In genomic region chr20:32558526-32558925, GRCh38 we compare ENCODE assay signal across 22 cellular contexts. TPM values are rescaled to one million over a fixed set of nuclear protein-coding genes. Genes with fewer than 3 reads are reported as not detected.
A peak's percentile ranks its signal among the peaks of the same experiment; 100 is the strongest.
DNase-seq lines count a peak whose midpoint lies in the region; ATAC-seq and TF ChIP-seq lines count a peak whose summit lies in the region.
"Had no signal": no experiment of that assay in that cellular context is flagged by ENCODE, and none has a peak within 500 bp of the region (broad histone marks: within the 10 kb centered on the region; RNA-seq: fewer than 3 reads in every experiment).

No MANE protein-coding gene starts in this region.

- H3K9ac ChIP-seq in BLaER1 treated with 17β-estradiol and CSF1 and Interleukin-3, amounts not matched to agents 10 nM and 100 nM: peak overlapping the region in 1 of 11 experiments; percentile 31; a peak in 1 of 22 replicates
- H3K9ac ChIP-seq in endodermal cell (ENCODE audit: extremely low read depth, low read length, poor library complexity, severe bottlenecking) (no peak overlapping the region), neuronal stem cell (ENCODE audit: low read depth, low read length, poor library complexity) (peak overlapping the region; percentile 56), H9 (ENCODE audit: extremely low read depth, insufficient read length, low read length) (no peak overlapping the region)
- H3K9ac ChIP-seq: SK-N-SH had no signal

- no peaks in the 10 kb centered on the region for H3K36me3 ChIP-seq in BLaER1 treated with 17β-estradiol and CSF1 and Interleukin-3, amounts not matched to agents 10 nM and 100 nM
- H3K36me3 ChIP-seq in HEK293 (ENCODE audit: control insufficient read depth in 2 of 2, insufficient read depth in 1 of 2, low read length in 2 of 2): no peaks in the 10 kb centered on the region
- H3K36me3 ChIP-seq in endodermal cell (ENCODE audit: control insufficient read depth, insufficient read depth, low read length): no peaks in the 10 kb centered on the region
- no peaks in the 10 kb centered on the region for H3K36me3 ChIP-seq in neuronal stem cell (replicated peaks in 1 of 2; ENCODE audit: control insufficient read depth in 2 of 2, insufficient read depth in 2 of 2, low read length in 2 of 2)
- H3K36me3 ChIP-seq: esophagus squamous epithelium, left lung had no signal

- TF ChIP-seq CTCF in HEK293 (tag by site-specific recombination; IDR thresholded peaks at IDR 0.05) (no peak), endodermal cell (conservative IDR thresholded peaks at IDR 0.05) (no peak), H9 (conservative IDR thresholded peaks at IDR 0.05) (no peak)

- H3K27me3 Mint-ChIP-seq in endodermal cell (ENCODE audit: insufficient read depth): no peaks in the 10 kb centered on the region
- peaks cover 30% of the 10 kb centered on the region for H3K27me3 Mint-ChIP-seq in H9 (ENCODE audit: low read depth)
- H3K27me3 Mint-ChIP-seq: activated CD4-positive, alpha-beta memory T cell treated with anti-CD3 and anti-CD28 coated beads for 36 hours; CD4-positive, CD25-positive, alpha-beta regulatory T cell had no signal

- peak overlapping the region; percentile 80 for H2BK15ac ChIP-seq in neuronal stem cell (ENCODE audit: low read length)
- no peak overlapping the region for H2BK15ac ChIP-seq in H9 (ENCODE audit: low read depth, low read length)

- CTCF ChIA-PET in HEK293 (lab: Yijun Ruan, JAX): no interaction called here

- peak overlapping the region; percentile 60 for H2AFZ ChIP-seq in neuronal stem cell (ENCODE audit: low read length)
- H2AFZ ChIP-seq in H9 (ENCODE audit: low read length): no peak overlapping the region

- peaks cover 0 to 82% (median 44%) of the 10 kb centered on the region in 11 experiments; a peak in 17 of 22 replicates for H4K20me1 ChIP-seq in BLaER1 treated with 17β-estradiol and CSF1 and Interleukin-3, amounts not matched to agents 10 nM and 100 nM
- peaks cover 2% of the 10 kb centered on the region for H4K20me1 ChIP-seq in H9 (ENCODE audit: control insufficient read depth, insufficient read depth, insufficient read length)

- no peak overlapping the region for H3K14ac ChIP-seq in neuronal stem cell (ENCODE audit: low read length)
- H3K14ac ChIP-seq in H9 (ENCODE audit: insufficient read depth, low read length): no peak overlapping the region

- no peaks in the 10 kb centered on the region for H3K23me2 ChIP-seq in H9 (ENCODE audit: insufficient read length, low read depth, low read length, poor library complexity, severe bottlenecking)

- no peaks in the 10 kb centered on the region for H3K9me3 ChIP-seq in BLaER1 treated with 17β-estradiol and CSF1 and Interleukin-3, amounts not matched to agents 10 nM and 100 nM (replicated peaks in 1 of 11)
- no peaks in the 10 kb centered on the region for H3K9me3 ChIP-seq in HEK293 (ENCODE audit: control insufficient read depth, insufficient read depth, low read depth, low read length)
- no peaks in the 10 kb centered on the region for H3K9me3 ChIP-seq in endodermal cell (ENCODE audit: control insufficient read depth, low read length)
- no peaks in the 10 kb centered on the region for H3K9me3 ChIP-seq in neuronal stem cell (replicated peaks in 1 of 2; ENCODE audit: control insufficient read depth in 2 of 2, insufficient read depth in 1 of 2, low read depth in 1 of 2, low read length in 2 of 2)
- no peaks in the 10 kb centered on the region for H3K9me3 ChIP-seq in H9 (ENCODE audit: control insufficient read depth, low read depth, low read length)
- H3K9me3 ChIP-seq: esophagus squamous epithelium, left lung, SK-N-SH had no signal

- H3K4me2 ChIP-seq in BLaER1 treated with 17β-estradiol and CSF1 and Interleukin-3, amounts not matched to agents 10 nM and 100 nM: peak overlapping the region in 6 of 11 experiments; percentile 5 to 85 (median 27); a peak in 7 of 22 replicates
- H3K4me2 ChIP-seq in neuronal stem cell (ENCODE audit: insufficient read depth, low read length, poor library complexity, severe bottlenecking) (no peak overlapping the region), H9 (ENCODE audit: insufficient read depth, insufficient read length, low read length) (no peak overlapping the region)
- H3K4me2 ChIP-seq: SK-N-SH had no signal

- H3K27ac Mint-ChIP-seq in endodermal cell (no peak overlapping the region), H9 (peak overlapping the region in 1 of 3 experiments; percentile 22; a peak in 2 of 7 replicates)
- H3K27ac Mint-ChIP-seq: activated CD4-positive, alpha-beta memory T cell treated with anti-CD3 and anti-CD28 coated beads for 36 hours; T-helper 2 cell treated with Interferon-gamma antibody and Interleukin-4, amounts not matched to agents 5 μg/mL and 100 μg/mL, for 36 hours had no signal

- H4K5ac ChIP-seq in H9 (ENCODE audit: insufficient read length, low read depth, low read length): no peak overlapping the region

- H3K4me3 ChIP-seq in BLaER1 treated with 17β-estradiol and CSF1 and Interleukin-3, amounts not matched to agents 10 nM and 100 nM: no peak overlapping the region
- no peak overlapping the region for H3K4me3 ChIP-seq in HEK293 (ENCODE audit: low read depth, low read length)
- H3K4me3 ChIP-seq in endodermal cell (ENCODE audit: low read length): no peak overlapping the region
- H3K4me3 ChIP-seq in neuronal stem cell (ENCODE audit: low read length in 2 of 2): no peak overlapping the region
- H3K4me3 ChIP-seq: esophagus squamous epithelium, left lung had no signal

- ATAC-seq in left colon: no peak
- no peak for ATAC-seq in GM21717 (IDR thresholded peaks at IDR 0.05; ENCODE audit: unreplicated experiment)
- ATAC-seq: left lung had no signal

- H3K4ac ChIP-seq in neuronal stem cell (ENCODE audit: low read length) (peak overlapping the region; percentile 54), H9 (ENCODE audit: low read depth, low read length) (no peak overlapping the region)

- H2BK5ac ChIP-seq in neuronal stem cell (ENCODE audit: low read length) (no peak overlapping the region), H9 (ENCODE audit: insufficient read length, low read length) (no peak overlapping the region)

- no peaks in the 10 kb centered on the region for H3K9me3 Mint-ChIP-seq in endodermal cell
- no peaks in the 10 kb centered on the region; a peak in 1 of 5 replicates for H3K9me3 Mint-ChIP-seq in H9
- H3K9me3 Mint-ChIP-seq: activated CD4-positive, alpha-beta memory T cell treated with anti-CD3 and anti-CD28 coated beads for 36 hours; CD4-positive, CD25-positive, alpha-beta regulatory T cell; T-helper 2 cell treated with Interferon-gamma antibody and Interleukin-4, amounts not matched to agents 5 μg/mL and 100 μg/mL, for 36 hours had no signal

- H3K27ac ChIP-seq in BLaER1 treated with 17β-estradiol and CSF1 and Interleukin-3, amounts not matched to agents 10 nM and 100 nM: no peak overlapping the region; a peak in 1 of 22 replicates
- H3K27ac ChIP-seq in HEK293 (ENCODE audit: extremely low read depth, low read depth, low read length) (no peak overlapping the region), endodermal cell (ENCODE audit: low read depth, low read length) (peak overlapping the region; percentile 66), neuronal stem cell (replicated peaks; ENCODE audit: low read length) (no peak overlapping the region), H9 (ENCODE audit: insufficient read length, low read depth, low read length) (no peak overlapping the region)
- H3K27ac ChIP-seq: esophagus squamous epithelium, left lung had no signal

- H2BK120ac ChIP-seq in neuronal stem cell (ENCODE audit: low read depth, low read length): no peak overlapping the region
- no peak overlapping the region for H2BK120ac ChIP-seq in H9 (ENCODE audit: low read depth, low read length, poor library complexity, severe bottlenecking)

- H3K4me3 Mint-ChIP-seq in endodermal cell (no peak overlapping the region), H9 (no peak overlapping the region)
- H3K4me3 Mint-ChIP-seq: activated CD4-positive, alpha-beta memory T cell treated with anti-CD3 and anti-CD28 coated beads for 36 hours; CD4-positive, CD25-positive, alpha-beta regulatory T cell; T-helper 2 cell treated with Interferon-gamma antibody and Interleukin-4, amounts not matched to agents 5 μg/mL and 100 μg/mL, for 36 hours had no signal

- H2BK20ac ChIP-seq in H9 (ENCODE audit: low read depth, low read length, poor library complexity, severe bottlenecking): no peak overlapping the region

- H4K91ac ChIP-seq in neuronal stem cell (ENCODE audit: low read depth, low read length, poor library complexity) (no peak overlapping the region), H9 (ENCODE audit: insufficient read length, low read depth, low read length) (no peak overlapping the region)

- no peak overlapping the region for H3T11ph ChIP-seq in H9 (ENCODE audit: low read length)

- H3K79me1 ChIP-seq in neuronal stem cell (ENCODE audit: low read depth, low read length): peaks cover 2% of the 10 kb centered on the region
- no peaks in the 10 kb centered on the region for H3K79me1 ChIP-seq in H9 (ENCODE audit: insufficient read depth, low read depth, low read length, poor library complexity, severe bottlenecking)

- no peak overlapping the region for H3K56ac ChIP-seq in H9 (ENCODE audit: insufficient read length, low read depth, low read length)

- H3K36me3 Mint-ChIP-seq in endodermal cell (ENCODE audit: low read depth) (no peaks in the 10 kb centered on the region), H9 (ENCODE audit: insufficient read depth in 1 of 3, low read depth in 3 of 3) (no peaks in the 10 kb centered on the region; a peak in 1 of 7 replicates)
- H3K36me3 Mint-ChIP-seq: activated CD4-positive, alpha-beta memory T cell treated with anti-CD3 and anti-CD28 coated beads for 36 hours had no signal

- no peak overlapping the region for H4K8ac ChIP-seq in neuronal stem cell (ENCODE audit: low read depth, low read length)
- no peak overlapping the region for H4K8ac ChIP-seq in H9 (replicated peaks; ENCODE audit: insufficient read length, low read depth, low read length)

- H2BK12ac ChIP-seq in neuronal stem cell (ENCODE audit: low read length) (no peak overlapping the region), H9 (ENCODE audit: insufficient read length, low read depth, low read length) (no peak overlapping the region)

- H3K23ac ChIP-seq in neuronal stem cell (ENCODE audit: low read depth, low read length, poor library complexity): peak overlapping the region; percentile 20
- no peak overlapping the region for H3K23ac ChIP-seq in H9 (ENCODE audit: insufficient read length, low read depth, low read length)

- H3K4me1 ChIP-seq in BLaER1 treated with 17β-estradiol and CSF1 and Interleukin-3, amounts not matched to agents 10 nM and 100 nM: peaks cover 56 to 88% (median 75%) of the 10 kb centered on the region in 10 experiments
- H3K4me1 ChIP-seq in HEK293 (ENCODE audit: control insufficient read depth, insufficient read depth, low read length) (peaks cover 6% of the 10 kb centered on the region), endodermal cell (ENCODE audit: control insufficient read depth, insufficient read depth, low read length) (peaks cover 5% of the 10 kb centered on the region), neuronal stem cell (ENCODE audit: control insufficient read depth in 2 of 2, insufficient read depth in 1 of 2, low read depth in 1 of 2, low read length in 2 of 2) (peaks cover 34 to 35% of the 10 kb centered on the region in 2 donors), H9 (ENCODE audit: insufficient read depth, low read length) (no peaks in the 10 kb centered on the region)

- H3K4me1 Mint-ChIP-seq in endodermal cell (peaks cover 31% of the 10 kb centered on the region), H9 (peaks cover 37 to 46% of the 10 kb centered on the region in 2 experiments)

- H3K18ac ChIP-seq in neuronal stem cell (ENCODE audit: low read length) (peak overlapping the region; percentile 29), H9 (ENCODE audit: insufficient read length, low read depth, low read length) (no peak overlapping the region)

- H3K27me3 ChIP-seq in BLaER1 treated with 17β-estradiol and CSF1 and Interleukin-3, amounts not matched to agents 10 nM and 100 nM: no peaks in the 10 kb centered on the region
- H3K27me3 ChIP-seq in endodermal cell (ENCODE audit: control insufficient read depth, insufficient read depth, low read length, poor library complexity, severe bottlenecking) (no peaks in the 10 kb centered on the region), neuronal stem cell (ENCODE audit: control insufficient read depth in 3 of 3, insufficient read depth in 3 of 3, low read depth in 1 of 3, low read length in 3 of 3) (no peaks in the 10 kb centered on the region), H9 (ENCODE audit: insufficient read depth, low read length) (no peaks in the 10 kb centered on the region)

- intact Hi-C loops in left colon (cut with DNase I, micrococcal nuclease): no loop called here

- H2AK5ac ChIP-seq in neuronal stem cell (ENCODE audit: low read depth, low read length) (peak overlapping the region; percentile 90), H9 (ENCODE audit: insufficient read length, low read length) (no peak overlapping the region)

- H3K79me2 ChIP-seq in H9 (ENCODE audit: insufficient read depth, low read length): no peaks in the 10 kb centered on the region

- DNase-seq in endodermal cell: no peak
- DNase-seq in neuronal stem cell (ENCODE audit: low spot score): no peak
- no peak for DNase-seq in left colon
- no peak for DNase-seq in H9
- DNase-seq: activated CD4-positive, alpha-beta memory T cell treated with anti-CD3 and anti-CD28 coated beads for 36 hours; activated naive CD4-positive, alpha-beta T cell treated with anti-CD3 and anti-CD28 coated beads, Interleukin-2, amount 50 U/mL, for 16 hours; activated T-cell treated with anti-CD3 and anti-CD28 coated beads, Interleukin-2, amount 50 U/mL, for 1 hour; CD4-positive, CD25-positive, alpha-beta regulatory T cell; DMS153; effector memory CD4-positive, alpha-beta T cell; esophagus squamous epithelium; GF-D8; left lung; NCI-H1048; NCI-H2029; NCI-H446 treated with DMSO at 0.1 percent for 48 hours; SK-N-SH; stimulated activated CD4-positive, alpha-beta T cell treated with anti-CD3 and anti-CD28 coated beads, Interleukin-15, amount 100 ng/mL, for 24 hours had no signal

- POLR2A ChIA-PET in HEK293 (lab: Yijun Ruan, JAX): interaction anchor here (1.4 kb wide), 1 partner anchor 34 kb away, joined by 3 read pairs; no protein-coding TSS in a partner anchor

- WGBS in endodermal cell (ENCODE audit: insufficient coverage in 1 of 2, insufficient read length in 1 of 2), 2 experiments: 65 to 78% methylated on average over 10 to 13 of the region's 13 CpGs
- no CpG with 5 or more reads among the region's 13 CpGs for WGBS in neuronal stem cell (ENCODE audit: extremely low coverage in 2 of 2, insufficient read length in 2 of 2, insufficient replicate concordance in 1 of 2), 2 donors
- WGBS in H9 (ENCODE audit: extremely low coverage, insufficient read length, low lambda C conversion rate): no CpG with 5 or more reads among the region's 13 CpGs

RNA-seq across cellular contexts. Expression of gene NOL4L, which starts 26.6 kb away (rescaled TPM):
- 10 to 100 TPM; 39.6 to 50.7 TPM for total RNA-seq in endodermal cell
- polyA plus RNA-seq in endodermal cell (2013, experiment 1 of 2): 44.8 TPM
- polyA plus RNA-seq in endodermal cell (2013, experiment 2 of 2): 45.4 TPM
- polyA plus RNA-seq in neuronal stem cell (2013, experiment 1 of 2): 27.2 TPM
- polyA plus RNA-seq in neuronal stem cell (2013, experiment 2 of 2): 27.3 TPM
- total RNA-seq in left colon: 10 to 100 TPM; 55.2 to 61.0 TPM
- total RNA-seq in H9 (2021): 28.9 and 31.7 TPM in 2 replicates

Comparison
In these comparisons a context has a peak if more than half of its experiments do, and no peak if none do; other contexts are left out.
1. H3K4me2 ChIP-seq: peak in BLaER1 treated with 17β-estradiol and CSF1 and Interleukin-3, amounts not matched to agents 10 nM and 100 nM (6 of 11); none in neuronal stem cell (single experiment) and H9 (single experiment).